ENCODE assay signal across 1 cellular context in the genomic region with DNA sequence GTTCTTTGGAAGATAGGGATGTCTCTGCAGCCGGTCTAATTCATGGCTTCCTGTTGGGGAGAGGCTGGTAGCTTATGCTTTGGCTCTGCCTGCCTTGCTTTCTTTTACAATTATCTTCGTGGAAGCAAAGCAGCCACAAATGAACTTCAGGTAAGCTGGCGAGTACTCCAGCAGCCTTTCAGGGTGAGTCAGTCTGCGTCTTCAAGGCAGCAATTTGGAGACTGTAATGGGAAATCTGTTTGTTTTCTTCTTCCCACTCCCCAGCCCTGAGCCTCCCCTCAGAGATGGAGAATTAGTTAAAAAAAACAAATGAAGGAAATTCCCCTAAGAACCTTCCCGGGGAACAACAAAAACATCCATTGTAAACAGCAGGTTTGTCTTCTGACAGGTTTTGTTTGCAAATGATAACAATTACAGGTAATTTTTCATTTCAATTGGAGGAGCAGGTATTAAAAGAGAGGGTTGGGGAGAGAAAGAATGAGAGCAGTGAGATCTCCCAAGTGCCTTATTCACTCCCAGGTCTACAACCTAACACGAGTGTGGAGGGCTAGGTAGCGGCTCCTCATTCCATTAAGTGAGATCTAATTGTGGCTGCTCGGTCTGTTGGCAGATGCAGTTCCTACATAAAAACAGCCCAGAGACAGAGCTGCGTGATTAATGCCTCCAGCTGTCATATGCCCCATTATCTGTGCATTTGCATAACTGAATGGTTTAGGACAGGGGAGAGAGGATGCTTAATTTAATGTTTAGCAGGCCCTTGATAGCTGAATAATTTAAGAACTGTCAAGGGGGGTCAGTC.
TF ChIP-seq lines count a peak whose summit lies in the region.

No MANE protein-coding gene starts in this region.

TF ChIP-seq in SK-N-SH, 30 proteins besides CTCF, POLR2A, EP300 and RAD21:
- TF ChIP-seq, protein P1, sequence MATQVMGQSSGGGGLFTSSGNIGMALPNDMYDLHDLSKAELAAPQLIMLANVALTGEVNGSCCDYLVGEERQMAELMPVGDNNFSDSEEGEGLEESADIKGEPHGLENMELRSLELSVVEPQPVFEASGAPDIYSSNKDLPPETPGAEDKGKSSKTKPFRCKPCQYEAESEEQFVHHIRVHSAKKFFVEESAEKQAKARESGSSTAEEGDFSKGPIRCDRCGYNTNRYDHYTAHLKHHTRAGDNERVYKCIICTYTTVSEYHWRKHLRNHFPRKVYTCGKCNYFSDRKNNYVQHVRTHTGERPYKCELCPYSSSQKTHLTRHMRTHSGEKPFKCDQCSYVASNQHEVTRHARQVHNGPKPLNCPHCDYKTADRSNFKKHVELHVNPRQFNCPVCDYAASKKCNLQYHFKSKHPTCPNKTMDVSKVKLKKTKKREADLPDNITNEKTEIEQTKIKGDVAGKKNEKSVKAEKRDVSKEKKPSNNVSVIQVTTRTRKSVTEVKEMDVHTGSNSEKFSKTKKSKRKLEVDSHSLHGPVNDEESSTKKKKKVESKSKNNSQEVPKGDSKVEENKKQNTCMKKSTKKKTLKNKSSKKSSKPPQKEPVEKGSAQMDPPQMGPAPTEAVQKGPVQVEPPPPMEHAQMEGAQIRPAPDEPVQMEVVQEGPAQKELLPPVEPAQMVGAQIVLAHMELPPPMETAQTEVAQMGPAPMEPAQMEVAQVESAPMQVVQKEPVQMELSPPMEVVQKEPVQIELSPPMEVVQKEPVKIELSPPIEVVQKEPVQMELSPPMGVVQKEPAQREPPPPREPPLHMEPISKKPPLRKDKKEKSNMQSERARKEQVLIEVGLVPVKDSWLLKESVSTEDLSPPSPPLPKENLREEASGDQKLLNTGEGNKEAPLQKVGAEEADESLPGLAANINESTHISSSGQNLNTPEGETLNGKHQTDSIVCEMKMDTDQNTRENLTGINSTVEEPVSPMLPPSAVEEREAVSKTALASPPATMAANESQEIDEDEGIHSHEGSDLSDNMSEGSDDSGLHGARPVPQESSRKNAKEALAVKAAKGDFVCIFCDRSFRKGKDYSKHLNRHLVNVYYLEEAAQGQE (IDR thresholded peaks at IDR 0.05; ENCODE audit: low read depth, low read length): no peak
- TF ChIP-seq MXI1 (IDR thresholded peaks at IDR 0.05; ENCODE audit: low read depth, low read length): peak; percentile 18; the same call in 1 of the 2 replicates
